In the genomic region with DNA sequence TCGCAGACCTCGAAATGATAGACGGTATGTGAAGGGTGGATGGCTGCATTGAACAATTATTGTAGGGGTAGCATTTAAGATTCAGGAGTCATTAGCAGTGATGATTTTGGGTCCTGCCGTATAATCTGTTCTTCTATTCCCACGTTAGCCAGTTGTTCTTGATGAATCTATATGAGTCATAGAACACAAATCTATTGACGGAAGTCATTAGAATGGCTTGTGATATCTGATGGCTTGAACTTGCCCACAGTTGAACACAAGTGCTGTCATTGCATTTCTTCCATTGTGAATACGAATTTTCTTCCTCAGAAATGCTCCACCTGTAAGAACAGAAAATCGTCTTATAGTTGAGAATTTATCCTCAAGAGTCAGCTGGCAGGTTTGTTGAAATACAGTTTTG, we compare ENCODE assay signal across 8 cellular contexts. TPM values are rescaled to one million over a fixed set of nuclear protein-coding genes. Genes with fewer than 3 reads are reported as not detected.
DNase-seq lines count a peak whose midpoint lies in the region; ATAC-seq and TF ChIP-seq lines count a peak whose summit lies in the region.

No MANE protein-coding gene starts in this region.

- TF ChIP-seq CTCF in Calu3 (IDR thresholded peaks at IDR 0.05; ENCODE audit: unreplicated experiment) (no peak), Panc1 (IDR thresholded peaks at IDR 0.05) (no peak), epithelial cell of esophagus (IDR thresholded peaks at IDR 0.05; ENCODE audit: insufficient read depth, low read depth, low read length, missing control alignments) (no peak), neutrophil (IDR thresholded peaks at IDR 0.05) (no peak)

- no peaks in the 10 kb centered on the region for H3K9me3 Mint-ChIP-seq in Calu3 (ENCODE audit: low read depth, unreplicated experiment)

- H3K4me1 ChIP-seq in Panc1 (ENCODE audit: control insufficient read depth, insufficient read depth, low read length) (peaks cover 4% of the 10 kb centered on the region), neutrophil (ENCODE audit: control insufficient read depth in 1 of 2, insufficient read depth in 1 of 2, low read depth in 1 of 2, low read length in 1 of 2) (peaks cover 22 to 30% of the 10 kb centered on the region in 2 experiments)

- intact Hi-C loops in Calu3 (cut with micrococcal nuclease; ENCODE audit: unreplicated experiment), result no loop called here
- intact Hi-C loops in Panc1 (cut with micrococcal nuclease; ENCODE audit: unreplicated experiment), result no loop called here

- H3K9me3 ChIP-seq in Panc1 (ENCODE audit: control insufficient read depth, insufficient read depth, low read depth, low read length) (no peaks in the 10 kb centered on the region), neutrophil (no peaks in the 10 kb centered on the region)

- ATAC-seq in Panc1 (no peak), GM21528 (IDR thresholded peaks at IDR 0.05; ENCODE audit: low FRiP score, unreplicated experiment) (no peak), HG02852 (IDR thresholded peaks at IDR 0.05; ENCODE audit: unreplicated experiment) (no peak), HG03432 (IDR thresholded peaks at IDR 0.05; ENCODE audit: unreplicated experiment) (no peak)

- peaks cover 69% of the 10 kb centered on the region for H3K36me3 Mint-ChIP-seq in Calu3 (ENCODE audit: insufficient read depth, unreplicated experiment)

- CTCF ChIA-PET in Calu3 (lab: Charles Lee), result no interaction called here
- CTCF ChIA-PET in Panc1 (lab: Charles Lee), result no interaction called here

- H3K27me3 ChIP-seq in Panc1 (ENCODE audit: control insufficient read depth, insufficient read depth, low read length), result no peaks in the 10 kb centered on the region
- H3K27me3 ChIP-seq in neutrophil, result no peaks in the 10 kb centered on the region

- H3K4me3 Mint-ChIP-seq in Calu3 (ENCODE audit: low read depth, unreplicated experiment), result peak overlapping the region; percentile 100

- peak overlapping the region; percentile 97 for H3K27ac ChIP-seq in Panc1 (ENCODE audit: low read length)
- peak overlapping the region; percentile 96 for H3K27ac ChIP-seq in neutrophil

- peak overlapping the region; percentile 92 to 98 for H3K4me3 ChIP-seq in Panc1 (ENCODE audit: low read depth in 2 of 2, low read length in 2 of 2)
- peak overlapping the region; percentile 99 for H3K4me3 ChIP-seq in epithelial cell of esophagus (ENCODE audit: low read length)
- H3K4me3 ChIP-seq in neutrophil (ENCODE audit: low read depth in 1 of 2, low read length in 1 of 2), result peak overlapping the region; percentile 92 to 100

- H3K4me1 Mint-ChIP-seq in Calu3 (ENCODE audit: low read depth, unreplicated experiment), result peaks cover 17% of the 10 kb centered on the region

- POLR2A ChIA-PET in Panc1 (lab: Charles Lee), result no interaction called here

- in situ Hi-C loops in Panc1 (cut with HindIII; ENCODE audit: low pct_unique_long_range_greater_than_20kb, low sequenced_read_pairs), result no loop called here

- H3K27me3 Mint-ChIP-seq in Calu3 (ENCODE audit: unreplicated experiment), result no peaks in the 10 kb centered on the region

- peaks cover 53% of the 10 kb centered on the region for H3K36me3 ChIP-seq in Panc1 (ENCODE audit: control insufficient read depth, insufficient read depth, low read length)
- peaks cover 61% of the 10 kb centered on the region for H3K36me3 ChIP-seq in neutrophil

- DNase-seq in Calu3, result no peak
- no peak for DNase-seq in Panc1 (ENCODE audit: low read depth, low spot score)
- peak; percentile 43 for DNase-seq in epithelial cell of esophagus (ENCODE audit: low read depth)
- no peak for DNase-seq in NCI-H2081 treated with DMSO at 0.1 percent for 48 hours (lab: John Stamatoyannopoulos, UW)

- peak overlapping the region; percentile 98 for H3K27ac Mint-ChIP-seq in Calu3 (ENCODE audit: unreplicated experiment)

- BruUV-seq in Calu3 (replicated peaks; lab: Mats Ljungman, UMichigan), result TSS peak; percentile 21
- TSS peak; percentile 61 for BruUV-seq in Panc1 (replicated peaks; lab: Mats Ljungman, UMichigan)

RNA-seq across cellular contexts. Expression of gene SRSF5, which starts 1.9 kb away (rescaled TPM):
- total RNA-seq in Calu3 (2022), result 253 and 256 TPM in 2 replicates
- 154 TPM for total RNA-seq in Panc1 (2021; ENCODE audit: unreplicated experiment)
- polyA plus RNA-seq in Panc1 (2012; ENCODE audit: insufficient read length), result 164 TPM

RNA-seq across cellular contexts. Expression of gene SLC10A1, which starts 28.2 kb away (rescaled TPM):
- total RNA-seq in Calu3 (2022) (not detected in 2 replicates), Panc1 (2021; ENCODE audit: unreplicated experiment) (not detected)
- not detected for polyA plus RNA-seq in Panc1 (2012; ENCODE audit: insufficient read length)
